Comparison of ENCODE assay signal across 1 cellular context in the genomic region with DNA sequence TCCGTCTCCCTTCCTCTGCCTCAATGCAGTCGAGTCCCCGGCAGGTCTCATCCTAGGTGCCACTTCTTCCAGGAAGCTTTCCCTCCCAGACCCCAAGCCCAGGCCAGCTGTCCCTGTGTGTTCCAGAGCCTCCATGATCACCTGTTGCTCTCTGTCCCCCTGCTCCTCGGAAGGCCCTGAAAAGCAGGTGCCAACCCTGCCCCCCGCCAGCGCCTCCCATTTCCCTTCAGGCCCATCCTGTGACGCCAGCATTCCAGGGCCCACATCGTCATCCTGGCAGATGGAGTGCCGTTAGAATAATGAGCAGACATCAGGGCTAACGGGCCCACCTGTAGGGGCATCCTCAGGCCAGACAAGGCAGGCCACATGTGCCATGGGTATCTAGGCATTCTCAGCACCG.
TF ChIP-seq lines count a peak whose summit lies in the region.

No MANE protein-coding gene starts in this region.

TF ChIP-seq in WTC11, 78 proteins besides CTCF, POLR2A, EP300 and RAD21 (continued from another document):
- TF ChIP-seq, protein P1, sequence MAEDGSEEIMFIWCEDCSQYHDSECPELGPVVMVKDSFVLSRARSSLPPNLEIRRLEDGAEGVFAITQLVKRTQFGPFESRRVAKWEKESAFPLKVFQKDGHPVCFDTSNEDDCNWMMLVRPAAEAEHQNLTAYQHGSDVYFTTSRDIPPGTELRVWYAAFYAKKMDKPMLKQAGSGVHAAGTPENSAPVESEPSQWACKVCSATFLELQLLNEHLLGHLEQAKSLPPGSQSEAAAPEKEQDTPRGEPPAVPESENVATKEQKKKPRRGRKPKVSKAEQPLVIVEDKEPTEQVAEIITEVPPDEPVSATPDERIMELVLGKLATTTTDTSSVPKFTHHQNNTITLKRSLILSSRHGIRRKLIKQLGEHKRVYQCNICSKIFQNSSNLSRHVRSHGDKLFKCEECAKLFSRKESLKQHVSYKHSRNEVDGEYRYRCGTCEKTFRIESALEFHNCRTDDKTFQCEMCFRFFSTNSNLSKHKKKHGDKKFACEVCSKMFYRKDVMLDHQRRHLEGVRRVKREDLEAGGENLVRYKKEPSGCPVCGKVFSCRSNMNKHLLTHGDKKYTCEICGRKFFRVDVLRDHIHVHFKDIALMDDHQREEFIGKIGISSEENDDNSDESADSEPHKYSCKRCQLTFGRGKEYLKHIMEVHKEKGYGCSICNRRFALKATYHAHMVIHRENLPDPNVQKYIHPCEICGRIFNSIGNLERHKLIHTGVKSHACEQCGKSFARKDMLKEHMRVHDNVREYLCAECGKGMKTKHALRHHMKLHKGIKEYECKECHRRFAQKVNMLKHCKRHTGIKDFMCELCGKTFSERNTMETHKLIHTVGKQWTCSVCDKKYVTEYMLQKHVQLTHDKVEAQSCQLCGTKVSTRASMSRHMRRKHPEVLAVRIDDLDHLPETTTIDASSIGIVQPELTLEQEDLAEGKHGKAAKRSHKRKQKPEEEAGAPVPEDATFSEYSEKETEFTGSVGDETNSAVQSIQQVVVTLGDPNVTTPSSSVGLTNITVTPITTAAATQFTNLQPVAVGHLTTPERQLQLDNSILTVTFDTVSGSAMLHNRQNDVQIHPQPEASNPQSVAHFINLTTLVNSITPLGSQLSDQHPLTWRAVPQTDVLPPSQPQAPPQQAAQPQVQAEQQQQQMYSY (CRISPR knock-in tag; IDR thresholded peaks at IDR 0.05): no peak
- TF ChIP-seq, protein P2, sequence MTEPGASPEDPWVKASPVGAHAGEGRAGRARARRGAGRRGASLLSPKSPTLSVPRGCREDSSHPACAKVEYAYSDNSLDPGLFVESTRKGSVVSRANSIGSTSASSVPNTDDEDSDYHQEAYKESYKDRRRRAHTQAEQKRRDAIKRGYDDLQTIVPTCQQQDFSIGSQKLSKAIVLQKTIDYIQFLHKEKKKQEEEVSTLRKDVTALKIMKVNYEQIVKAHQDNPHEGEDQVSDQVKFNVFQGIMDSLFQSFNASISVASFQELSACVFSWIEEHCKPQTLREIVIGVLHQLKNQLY (CRISPR knock-in tag; IDR thresholded peaks at IDR 0.05): no peak
- TF ChIP-seq ELF4 (CRISPR knock-in tag; IDR thresholded peaks at IDR 0.05; ENCODE audit: low read depth): no peak
TF ChIP-seq in WTC11: peak in this region for 0.
